1 cellular context compared by ENCODE assay signal in the genomic region with DNA sequence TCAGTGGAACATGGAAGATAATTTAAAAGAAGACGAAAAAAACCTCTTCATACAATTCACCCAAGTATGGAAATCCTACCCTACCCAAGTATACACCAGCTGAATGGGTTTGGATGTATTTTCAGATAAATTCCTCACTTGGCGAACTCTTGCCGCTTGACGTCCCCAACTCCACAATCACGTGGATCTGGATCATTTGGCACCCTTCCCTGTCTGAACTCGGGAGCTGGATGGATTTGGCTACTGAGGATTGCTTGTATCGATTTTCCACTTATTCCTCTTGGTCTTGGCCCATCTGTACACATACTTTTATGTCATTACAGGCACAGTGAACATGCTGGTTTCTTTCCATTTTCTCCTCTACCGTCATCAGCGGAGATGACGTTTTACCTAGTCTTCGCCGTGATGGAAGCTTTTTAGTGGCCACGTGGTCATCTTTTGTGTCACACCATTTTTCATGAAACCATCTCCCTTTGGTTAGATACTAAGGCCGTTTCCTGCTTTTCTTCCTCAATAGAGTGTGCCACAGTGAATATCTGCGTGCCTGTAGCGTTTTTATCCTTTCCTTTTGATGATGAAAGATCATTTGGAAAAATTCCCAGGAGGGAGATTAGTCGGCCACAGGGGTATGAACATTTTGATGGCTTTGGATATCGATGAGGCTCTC.
TF ChIP-seq lines count a peak whose summit lies in the region.

No MANE protein-coding gene starts in this region.

TF ChIP-seq in GM23338, 12 proteins besides CTCF, POLR2A, EP300 and RAD21 (continued from another document):
- TF ChIP-seq, protein P1, sequence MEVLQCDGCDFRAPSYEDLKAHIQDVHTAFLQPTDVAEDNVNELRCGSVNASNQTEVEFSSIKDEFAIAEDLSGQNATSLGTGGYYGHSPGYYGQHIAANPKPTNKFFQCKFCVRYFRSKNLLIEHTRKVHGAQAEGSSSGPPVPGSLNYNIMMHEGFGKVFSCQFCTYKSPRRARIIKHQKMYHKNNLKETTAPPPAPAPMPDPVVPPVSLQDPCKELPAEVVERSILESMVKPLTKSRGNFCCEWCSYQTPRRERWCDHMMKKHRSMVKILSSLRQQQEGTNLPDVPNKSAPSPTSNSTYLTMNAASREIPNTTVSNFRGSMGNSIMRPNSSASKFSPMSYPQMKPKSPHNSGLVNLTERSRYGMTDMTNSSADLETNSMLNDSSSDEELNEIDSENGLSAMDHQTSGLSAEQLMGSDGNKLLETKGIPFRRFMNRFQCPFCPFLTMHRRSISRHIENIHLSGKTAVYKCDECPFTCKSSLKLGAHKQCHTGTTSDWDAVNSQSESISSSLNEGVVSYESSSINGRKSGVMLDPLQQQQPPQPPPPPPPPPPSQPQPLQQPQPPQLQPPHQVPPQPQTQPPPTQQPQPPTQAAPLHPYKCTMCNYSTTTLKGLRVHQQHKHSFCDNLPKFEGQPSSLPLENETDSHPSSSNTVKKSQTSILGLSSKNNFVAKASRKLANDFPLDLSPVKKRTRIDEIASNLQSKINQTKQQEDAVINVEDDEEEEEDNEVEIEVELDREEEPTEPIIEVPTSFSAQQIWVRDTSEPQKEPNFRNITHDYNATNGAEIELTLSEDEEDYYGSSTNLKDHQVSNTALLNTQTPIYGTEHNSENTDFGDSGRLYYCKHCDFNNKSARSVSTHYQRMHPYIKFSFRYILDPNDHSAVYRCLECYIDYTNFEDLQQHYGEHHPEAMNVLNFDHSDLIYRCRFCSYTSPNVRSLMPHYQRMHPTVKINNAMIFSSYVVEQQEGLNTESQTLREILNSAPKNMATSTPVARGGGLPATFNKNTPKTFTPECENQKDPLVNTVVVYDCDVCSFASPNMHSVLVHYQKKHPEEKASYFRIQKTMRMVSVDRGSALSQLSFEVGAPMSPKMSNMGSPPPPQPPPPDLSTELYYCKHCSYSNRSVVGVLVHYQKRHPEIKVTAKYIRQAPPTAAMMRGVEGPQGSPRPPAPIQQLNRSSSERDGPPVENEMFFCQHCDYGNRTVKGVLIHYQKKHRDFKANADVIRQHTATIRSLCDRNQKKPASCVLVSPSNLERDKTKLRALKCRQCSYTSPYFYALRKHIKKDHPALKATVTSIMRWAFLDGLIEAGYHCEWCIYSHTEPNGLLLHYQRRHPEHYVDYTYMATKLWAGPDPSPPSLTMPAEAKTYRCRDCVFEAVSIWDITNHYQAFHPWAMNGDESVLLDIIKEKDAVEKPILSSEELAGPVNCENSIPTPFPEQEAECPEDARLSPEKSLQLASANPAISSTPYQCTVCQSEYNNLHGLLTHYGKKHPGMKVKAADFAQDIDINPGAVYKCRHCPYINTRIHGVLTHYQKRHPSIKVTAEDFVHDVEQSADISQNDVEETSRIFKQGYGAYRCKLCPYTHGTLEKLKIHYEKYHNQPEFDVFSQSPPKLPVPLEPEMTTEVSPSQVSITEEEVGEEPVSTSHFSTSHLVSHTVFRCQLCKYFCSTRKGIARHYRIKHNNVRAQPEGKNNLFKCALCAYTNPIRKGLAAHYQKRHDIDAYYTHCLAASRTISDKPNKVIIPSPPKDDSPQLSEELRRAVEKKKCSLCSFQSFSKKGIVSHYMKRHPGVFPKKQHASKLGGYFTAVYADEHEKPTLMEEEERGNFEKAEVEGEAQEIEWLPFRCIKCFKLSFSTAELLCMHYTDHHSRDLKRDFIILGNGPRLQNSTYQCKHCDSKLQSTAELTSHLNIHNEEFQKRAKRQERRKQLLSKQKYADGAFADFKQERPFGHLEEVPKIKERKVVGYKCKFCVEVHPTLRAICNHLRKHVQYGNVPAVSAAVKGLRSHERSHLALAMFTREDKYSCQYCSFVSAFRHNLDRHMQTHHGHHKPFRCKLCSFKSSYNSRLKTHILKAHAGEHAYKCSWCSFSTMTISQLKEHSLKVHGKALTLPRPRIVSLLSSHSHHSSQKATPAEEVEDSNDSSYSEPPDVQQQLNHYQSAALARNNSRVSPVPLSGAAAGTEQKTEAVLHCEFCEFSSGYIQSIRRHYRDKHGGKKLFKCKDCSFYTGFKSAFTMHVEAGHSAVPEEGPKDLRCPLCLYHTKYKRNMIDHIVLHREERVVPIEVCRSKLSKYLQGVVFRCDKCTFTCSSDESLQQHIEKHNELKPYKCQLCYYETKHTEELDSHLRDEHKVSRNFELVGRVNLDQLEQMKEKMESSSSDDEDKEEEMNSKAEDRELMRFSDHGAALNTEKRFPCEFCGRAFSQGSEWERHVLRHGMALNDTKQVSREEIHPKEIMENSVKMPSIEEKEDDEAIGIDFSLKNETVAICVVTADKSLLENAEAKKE (CRISPR knock-in tag; IDR thresholded peaks at IDR 0.05): no peak
